ENCODE assay signal across 8 cellular contexts in genomic region chr1:86156571-86157455, GRCh38. TPM values are rescaled to one million over a fixed set of nuclear protein-coding genes. Genes with fewer than 3 reads are reported as not detected.
A peak's percentile ranks its signal among the peaks of the same experiment; 100 is the strongest.
DNase-seq lines count a peak whose midpoint lies in the region; ATAC-seq and TF ChIP-seq lines count a peak whose summit lies in the region.

Gene COL24A1 (minus strand): TSS chr1:86156772. CDS start chr1:86156396, 376 bp downstream.

- H3K4me1 Mint-ChIP-seq in nephron, result peaks cover 13% of the 10 kb centered on the region

- H3K27me3 ChIP-seq in SJCRH30, result no peaks in the 10 kb centered on the region

- H3K9me3 ChIP-seq in SJCRH30 (replicated peaks), result no peaks in the 10 kb centered on the region

- no peaks in the 10 kb centered on the region for H3K36me3 Mint-ChIP-seq in nephron (ENCODE audit: low read depth)

- H3K4me3 Mint-ChIP-seq in nephron, result peak within 1 kb of the TSS; percentile 81 to 87 (median 85)

- H3K4me3 ChIP-seq in AG04449 (ENCODE audit: low read depth, low read length), result peak within 1 kb of the TSS; percentile 48
- peak within 1 kb of the TSS; percentile 66 for H3K4me3 ChIP-seq in SJCRH30
- peak within 1 kb of the TSS; percentile 50 for H3K4me3 ChIP-seq in fibroblast of villous mesenchyme (ENCODE audit: low read depth, low read length)

- POLR2A ChIA-PET in AG04449 (lab: Yijun Ruan, JAX), result no interaction called here

- H3K27ac ChIP-seq in SJCRH30, result peak within 1 kb of the TSS; percentile 60

- no peaks in the 10 kb centered on the region for H3K9me3 Mint-ChIP-seq in nephron

- CTCF ChIA-PET in AG04449 (lab: Yijun Ruan, JAX), result no interaction called here

- H3K27me3 Mint-ChIP-seq in nephron (ENCODE audit: low read depth), result peaks cover 46% of the 10 kb centered on the region

- H3K27ac Mint-ChIP-seq in nephron, result peak within 1 kb of the TSS; percentile 12 to 28 (median 18)

- H3K36me3 ChIP-seq in SJCRH30, result no peaks in the 10 kb centered on the region

- ATAC-seq in GM18502 (IDR thresholded peaks at IDR 0.05; ENCODE audit: poor library complexity, unreplicated experiment), result peak; percentile 61
- no peak for ATAC-seq in HG02970 (IDR thresholded peaks at IDR 0.05; ENCODE audit: low FRiP score, unreplicated experiment)
- ATAC-seq in GM21723 (IDR thresholded peaks at IDR 0.05; ENCODE audit: unreplicated experiment), result no peak
- ATAC-seq in GM18519 (IDR thresholded peaks at IDR 0.05; ENCODE audit: low FRiP score, unreplicated experiment), result no peak

- H3K4me1 ChIP-seq in SJCRH30, result no peaks in the 10 kb centered on the region; the same call in 1 of the 2 replicates

- no peak for DNase-seq in AG04449 (ENCODE audit: low read depth, low spot score)
- peak; percentile 86 to 87 for DNase-seq in SJCRH30
- peak; percentile 40 for DNase-seq in fibroblast of villous mesenchyme (ENCODE audit: low read depth)

- TF ChIP-seq CTCF in AG04449 (IDR thresholded peaks at IDR 0.05; ENCODE audit: insufficient read depth, low read length, missing control alignments), result no peak
- no peak for TF ChIP-seq CTCF in fibroblast of villous mesenchyme (IDR thresholded peaks at IDR 0.05; ENCODE audit: insufficient read depth, low read depth, low read length)
- no peak for TF ChIP-seq CTCF in nephron (IDR thresholded peaks at IDR 0.05; ENCODE audit: unreplicated experiment in 3 of 3)

RNA-seq across cellular contexts. Expression of gene COL24A1, which starts in this region (rescaled TPM):
- 2.2 and 3.2 TPM in 2 replicates for total RNA-seq in SJCRH30 (2014; rRNA removed; shearing (Covaris generic))
- 2.3 and 3.9 TPM in 2 replicates for total RNA-seq in fibroblast of villous mesenchyme
